In the genomic region with DNA sequence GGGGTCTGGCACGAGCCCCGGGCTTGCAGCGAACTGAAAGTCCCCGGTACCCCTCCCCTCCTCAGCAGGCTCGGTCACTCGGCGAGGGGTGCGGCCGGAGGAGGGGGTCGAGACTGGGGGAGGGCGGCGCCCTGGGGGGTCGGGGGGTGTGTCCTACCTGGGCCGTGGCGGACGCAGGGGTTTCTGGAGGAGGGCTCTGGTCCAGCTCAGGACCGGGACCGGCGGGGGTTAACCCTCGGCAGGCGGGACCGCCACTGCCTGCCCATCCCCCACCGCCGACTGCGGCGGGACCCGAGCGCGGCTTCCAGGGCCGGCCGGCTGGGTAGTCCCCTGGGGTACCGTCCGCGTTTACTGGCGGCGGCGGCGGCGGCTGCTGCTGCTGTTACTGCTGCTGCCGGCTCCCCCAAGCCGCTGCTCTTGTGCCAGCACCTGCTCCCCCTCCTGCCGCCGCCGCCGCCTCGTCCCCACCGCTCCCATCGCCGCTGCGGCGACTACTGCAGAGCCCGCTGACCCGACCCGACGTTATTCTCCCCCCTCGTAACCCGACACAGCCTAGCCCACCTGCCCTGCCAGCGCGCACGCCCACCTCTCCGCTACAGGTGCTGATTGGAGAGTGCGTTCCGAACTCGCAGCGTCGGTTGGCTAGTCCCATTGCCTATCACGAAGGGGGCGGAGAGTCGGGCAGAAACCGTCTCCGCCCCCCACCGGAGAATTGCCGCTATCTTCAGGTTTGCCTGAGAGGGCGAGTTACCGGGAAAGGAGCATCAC, we compare ENCODE assay signal across 8 cellular contexts.
DNase-seq lines count a peak whose midpoint lies in the region; ATAC-seq and TF ChIP-seq lines count a peak whose summit lies in the region.

A gene (minus strand): TSS at position 498 of the 768 bp plus-strand sequence. CDS start 42,161 bp downstream, outside the sequence.

- peaks cover 20% of the 10 kb centered on the region for H3K79me2 ChIP-seq in OCI-LY3 (ENCODE audit: low read length)

- peak within 1 kb of the TSS; percentile 83 for H3K4me3 ChIP-seq in OCI-LY3 (ENCODE audit: low read length)

- H3K27me3 ChIP-seq in OCI-LY3 (ENCODE audit: low read depth, low read length): no peaks in the 10 kb centered on the region

- peak within 1 kb of the TSS; percentile 7; the same call in 1 of the 2 replicates for H3K27ac ChIP-seq in OCI-LY3 (ENCODE audit: low read length)

- H4K20me1 ChIP-seq in OCI-LY3 (ENCODE audit: insufficient read depth, low read length): no peaks in the 10 kb centered on the region

- no peak for TF ChIP-seq CTCF in OCI-LY3 (IDR thresholded peaks at IDR 0.05; ENCODE audit: low read depth, low read length)

- ATAC-seq in GM21515 (IDR thresholded peaks at IDR 0.05; ENCODE audit: unreplicated experiment): peak; percentile 86

- peak within 1 kb of the TSS; percentile 96 for H3K4me2 ChIP-seq in OCI-LY3 (ENCODE audit: low read length)

- H3K9ac ChIP-seq in OCI-LY3 (ENCODE audit: low read length): peak within 1 kb of the TSS; percentile 73

- peak; percentile 97 for DNase-seq in D341Med (ENCODE audit: low spot score)
- DNase-seq in HuH-7 (ENCODE audit: low spot score): peak; percentile 87
- DNase-seq in activated T-cell treated with anti-CD3 and anti-CD28 coated beads for 1 hour (ENCODE audit: low read depth): peak; percentile 96
- DNase-seq in epidermal melanocyte (ENCODE audit: insufficient read length, low spot score): peak; percentile 80
- DNase-seq in middle frontal gyrus (ENCODE audit: extremely low spot score, low spot score): peak; percentile 97
- peak; percentile 92 to 94 for DNase-seq in stimulated activated CD8-positive, alpha-beta memory T cell treated with anti-CD3 and anti-CD28 coated beads, Interleukin-2, amount 100 ng/mL, for 48 hours (ENCODE audit: low read depth in 2 of 2)

- H3K36me3 ChIP-seq in OCI-LY3 (replicated peaks; ENCODE audit: low read depth, low read length): no peaks in the 10 kb centered on the region

- peak within 1 kb of the TSS; percentile 96 for H2AFZ ChIP-seq in OCI-LY3 (ENCODE audit: low read depth, low read length)

- H3K9me3 ChIP-seq in OCI-LY3 (ENCODE audit: insufficient read depth, low read length): no peaks in the 10 kb centered on the region

- H3K4me1 ChIP-seq in OCI-LY3 (ENCODE audit: low read length): peaks cover 26% of the 10 kb centered on the region

Comparison
In these comparisons a context has a peak if more than half of its experiments do, and no peak if none do; other contexts are left out.
1. Peak in every context shown above with its lines: DNase-seq, ATAC-seq, H3K4me3 ChIP-seq and H3K27ac ChIP-seq.